ENCODE assay signal across 22 cellular contexts in the genomic region with DNA sequence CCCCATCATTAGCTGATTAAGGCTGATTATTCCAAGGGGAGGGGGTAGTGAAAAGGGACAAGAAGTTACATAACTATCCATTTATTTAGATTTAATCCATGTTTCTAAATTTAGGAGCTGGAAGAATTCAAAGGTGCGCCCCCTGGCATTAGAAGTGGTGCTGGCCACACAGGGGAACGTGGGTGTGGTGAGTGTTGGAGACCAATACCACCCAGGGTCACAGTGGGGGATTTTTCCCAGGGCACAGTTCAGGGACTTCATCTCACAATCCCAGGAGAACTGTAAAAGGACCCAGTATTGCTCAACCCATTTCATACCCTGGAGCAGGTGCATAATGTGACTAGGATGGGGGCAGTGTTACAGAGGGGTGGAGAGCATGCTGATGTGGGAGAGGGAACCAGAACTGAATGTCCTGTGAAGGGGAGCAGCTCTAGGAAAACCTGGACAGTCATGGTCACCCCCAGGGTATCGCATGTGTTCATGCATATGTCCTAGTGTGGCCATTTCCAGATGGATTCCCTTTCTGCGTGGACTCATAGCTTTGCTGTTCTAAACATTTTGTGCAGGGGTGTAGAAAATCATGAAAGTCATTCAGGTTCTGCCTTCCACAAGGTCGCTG.
DNase-seq lines count a peak whose midpoint lies in the region; ATAC-seq, FAIRE-seq and TF ChIP-seq lines count a peak whose summit lies in the region.
"Had no signal": no experiment of that assay in that cellular context is flagged by ENCODE, and none has a peak within 500 bp of the region (broad histone marks: within the 10 kb centered on the region; RNA-seq: fewer than 3 reads in every experiment).

No MANE protein-coding gene starts in this region.

- H3K36me3 ChIP-seq in BLaER1 (no peaks in the 10 kb centered on the region), HUES48 (ENCODE audit: control insufficient read depth, insufficient read depth, low read length) (no peaks in the 10 kb centered on the region), K562 (ENCODE audit: control insufficient read depth, insufficient read depth, low read length) (no peaks in the 10 kb centered on the region)
- H3K36me3 ChIP-seq in CD8-positive, alpha-beta T cell (ENCODE audit: insufficient read depth, low read length), result no peaks in the 10 kb centered on the region
- H3K36me3 ChIP-seq: vagina had no signal

- H3K9me3 ChIP-seq in BLaER1 (peaks cover 6% of the 10 kb centered on the region), HUES48 (ENCODE audit: control insufficient read depth, insufficient read depth, low read length) (no peaks in the 10 kb centered on the region), K562 (replicated peaks; ENCODE audit: control insufficient read depth, insufficient read depth, low read depth, low read length) (no peaks in the 10 kb centered on the region)
- H3K9me3 ChIP-seq in CD8-positive, alpha-beta T cell (ENCODE audit: low read length), result no peaks in the 10 kb centered on the region
- H3K9me3 ChIP-seq: vagina had no signal

- H3K9ac ChIP-seq in BLaER1 (no peak overlapping the region), HUES48 (ENCODE audit: low read depth, low read length) (no peak overlapping the region), K562 (ENCODE audit: insufficient read depth in 1 of 2, low read depth in 2 of 2, low read length in 2 of 2) (no peak overlapping the region; a peak in 1 of 4 replicates)
- H3K9ac ChIP-seq: GM23248 had no signal

- H3K27me3 ChIP-seq in BLaER1, result no peaks in the 10 kb centered on the region
- no peaks in the 10 kb centered on the region for H3K27me3 ChIP-seq in HUES48 (ENCODE audit: control insufficient read depth, insufficient read depth, low read length)
- H3K27me3 ChIP-seq in K562 (ENCODE audit: control insufficient read depth in 2 of 2, insufficient read depth in 2 of 2, low read length in 2 of 2), result no peaks in the 10 kb centered on the region
- H3K27me3 ChIP-seq in CD8-positive, alpha-beta T cell (ENCODE audit: insufficient read depth, low read length), result no peaks in the 10 kb centered on the region
- H3K27me3 ChIP-seq: dorsolateral prefrontal cortex, vagina had no signal

- H3K27ac ChIP-seq in BLaER1, result no peak overlapping the region
- H3K27ac ChIP-seq in HUES48 (ENCODE audit: low read depth, low read length), result peak overlapping the region; percentile 50
- no peak overlapping the region for H3K27ac ChIP-seq in K562 (ENCODE audit: extremely low read depth, low read depth, low read length)
- no peak overlapping the region for H3K27ac ChIP-seq in CD8-positive, alpha-beta T cell (ENCODE audit: low read depth, low read length)
- H3K27ac ChIP-seq: GM23248, vagina had no signal

- WGBS in K562 (ENCODE audit: insufficient coverage, low coverage, missing lambda C conversion rate), result 39% methylated on average over 5 of the region's 5 CpGs

- FAIRE-seq in K562 (lab: Jason Lieb, UNC), result no peak
- no peak for FAIRE-seq in HTR-8/SVneo (lab: Jason Lieb, UNC)

- peaks cover 32% of the 10 kb centered on the region for H3K4me1 ChIP-seq in BLaER1
- H3K4me1 ChIP-seq in HUES48 (ENCODE audit: control insufficient read depth, insufficient read depth, low read length), result peaks cover 41% of the 10 kb centered on the region
- H3K4me1 ChIP-seq in K562 (replicated peaks in 1 of 2; ENCODE audit: control insufficient read depth in 2 of 2, insufficient read depth in 2 of 2, low read length in 2 of 2), result peaks cover 6 to 23% of the 10 kb centered on the region in 2 experiments; a peak in 3 of 5 replicates
- H3K4me1 ChIP-seq in CD8-positive, alpha-beta T cell (ENCODE audit: insufficient read depth, low read length), result no peaks in the 10 kb centered on the region

- in situ Hi-C loops in K562 (cut with MboI), result no loop called here

- ATAC-seq in K562 (no peak), GM21723 (IDR thresholded peaks at IDR 0.05; ENCODE audit: unreplicated experiment) (no peak), GM21360 (IDR thresholded peaks at IDR 0.05; ENCODE audit: unreplicated experiment) (no peak)
- ATAC-seq in CD8-positive, alpha-beta T cell, result no peak
- ATAC-seq: activated T-helper 17 cell treated with anti-CD3 and anti-CD28 coated beads, Interleukin-2, amount 50 U/mL, for 72 hours; naive thymus-derived CD8-positive, alpha-beta T cell; stimulated activated naive CD8-positive, alpha-beta T cell treated with anti-CD3 and anti-CD28 coated beads, Interleukin-15, Interleukin-2, amounts not matched to agents 100 U/mL and 50 U/mL, for 24 hours had no signal

- no peak for TF ChIP-seq CTCF in K562 (IDR thresholded peaks at IDR 0.05 in 2 of 3, conservative IDR thresholded peaks at IDR 0.05 in 1 of 3; ENCODE audit: insufficient read depth in 2 of 3, low read depth in 1 of 3, low read length in 3 of 3)
- no peak for TF ChIP-seq CTCF in CD8-positive, alpha-beta T cell (IDR thresholded peaks at IDR 0.05)

- CTCF ChIA-PET in K562 (lab: Yijun Ruan, JAX; ENCODE audit: low intra/inter-chr PET ratio), result no interaction called here
- CTCF ChIA-PET in CD8-positive, alpha-beta T cell (lab: Charles Lee), result interaction anchor here (0.6 to 1.4 kb wide), 3 partner anchors 10 to 179 kb away, joined by 3 read pairs; no protein-coding TSS in a partner anchor

- no peaks in the 10 kb centered on the region for H3K36me3 Mint-ChIP-seq in CD8-positive, alpha-beta T cell
- H3K36me3 Mint-ChIP-seq: activated naive CD4-positive, alpha-beta T cell treated with anti-CD3 and anti-CD28 coated beads, Interleukin-2, amount 50 U/mL, for 24 hours; CD14-positive monocyte; naive thymus-derived CD8-positive, alpha-beta T cell had no signal

- H3K9me3 Mint-ChIP-seq in CD8-positive, alpha-beta T cell, result no peaks in the 10 kb centered on the region
- H3K9me3 Mint-ChIP-seq: activated naive CD4-positive, alpha-beta T cell treated with anti-CD3 and anti-CD28 coated beads, Interleukin-2, amount 50 U/mL, for 24 hours; activated T-helper 17 cell treated with anti-CD3 and anti-CD28 coated beads, Interleukin-2, amount 50 U/mL, for 72 hours; naive thymus-derived CD8-positive, alpha-beta T cell had no signal

- TF ChIP-seq POLR2A in K562 (conservative IDR thresholded peaks at IDR 0.05), result no peak

- no peaks in the 10 kb centered on the region for H3K27me3 Mint-ChIP-seq in CD8-positive, alpha-beta T cell (ENCODE audit: low read depth)

- DNase-seq in K562 (ENCODE audit: extremely low read depth in 1 of 4, low spot score in 3 of 4) (no peak), myocyte (ENCODE audit: low read depth) (peak; percentile 42), HTR-8/SVneo (ENCODE audit: insufficient read length, low spot score) (no peak)
- DNase-seq in CD8-positive, alpha-beta T cell, result no peak
- DNase-seq: activated CD4-positive, alpha-beta T cell treated with anti-CD3 and anti-CD28 coated beads, Interleukin-2, amount 50 U/mL, for 4 hours; central memory CD4-positive, alpha-beta T cell; dorsolateral prefrontal cortex; KG1; MM.1S; NCI-H526 treated with DMSO at 0.1 percent for 48 hours; stimulated activated naive CD8-positive, alpha-beta T cell treated with anti-CD3 and anti-CD28 coated beads, Interleukin-15, Interleukin-2, amounts not matched to agents 100 U/mL and 50 U/mL, for 24 hours; T-helper 9 cell had no signal

- no peaks in the 10 kb centered on the region for H3K4me1 Mint-ChIP-seq in CD8-positive, alpha-beta T cell (ENCODE audit: low read depth)
- H3K4me1 Mint-ChIP-seq: activated naive CD4-positive, alpha-beta T cell treated with anti-CD3 and anti-CD28 coated beads, Interleukin-2, amount 50 U/mL, for 24 hours; activated T-helper 17 cell treated with anti-CD3 and anti-CD28 coated beads, Interleukin-2, amount 50 U/mL, for 72 hours had no signal

- H3K4me2 ChIP-seq in BLaER1 (peak overlapping the region; percentile 81; the same call in 1 of the 2 replicates), K562 (ENCODE audit: insufficient read depth, low read length) (no peak overlapping the region)

- intact Hi-C loops in K562 (cut with micrococcal nuclease), result no loop called here
- intact Hi-C loops in CD8-positive, alpha-beta T cell (cut with DNase I, micrococcal nuclease), result no loop called here

- no peak overlapping the region for H3K27ac Mint-ChIP-seq in CD8-positive, alpha-beta T cell
- H3K27ac Mint-ChIP-seq: activated naive CD4-positive, alpha-beta T cell treated with anti-CD3 and anti-CD28 coated beads, Interleukin-2, amount 50 U/mL, for 24 hours; activated T-helper 17 cell treated with anti-CD3 and anti-CD28 coated beads, Interleukin-2, amount 50 U/mL, for 72 hours; CD14-positive monocyte; naive thymus-derived CD8-positive, alpha-beta T cell had no signal

- no peak for TF ChIP-seq RAD21 in K562 (CRISPR knock-in tag; conservative IDR thresholded peaks at IDR 0.05 in 1 of 2, IDR thresholded peaks at IDR 0.05 in 1 of 2)

- POLR2A ChIA-PET in K562 (lab: Yijun Ruan, JAX), result interaction anchor here (0.6 to 1.5 kb wide), 5 partner anchors 9 to 49 kb away, joined by 3 to 5 read pairs (median 3); no protein-coding TSS in a partner anchor
- POLR2A ChIA-PET in CD8-positive, alpha-beta T cell (lab: Charles Lee), result no interaction called here

- no peak overlapping the region for H3K4me3 Mint-ChIP-seq in CD8-positive, alpha-beta T cell
- H3K4me3 Mint-ChIP-seq: activated naive CD4-positive, alpha-beta T cell treated with anti-CD3 and anti-CD28 coated beads, Interleukin-2, amount 50 U/mL, for 24 hours; activated T-helper 17 cell treated with anti-CD3 and anti-CD28 coated beads, Interleukin-2, amount 50 U/mL, for 72 hours; CD14-positive monocyte; naive thymus-derived CD8-positive, alpha-beta T cell had no signal

- H3K4me3 ChIP-seq in BLaER1 (no peak overlapping the region), HUES48 (ENCODE audit: low read depth, low read length) (no peak overlapping the region), K562 (no peak overlapping the region)
- no peak overlapping the region for H3K4me3 ChIP-seq in CD8-positive, alpha-beta T cell (ENCODE audit: low read depth, low read length)
- H3K4me3 ChIP-seq: dorsolateral prefrontal cortex, GM23248, vagina had no signal

- no peak for TF ChIP-seq EP300 in K562 (IDR thresholded peaks at IDR 0.05; ENCODE audit: low read length)

- no peaks in the 10 kb centered on the region for H3K9me1 ChIP-seq in K562 (ENCODE audit: control insufficient read depth, insufficient read depth, low read length)

- no peaks in the 10 kb centered on the region for H3K79me2 ChIP-seq in K562 (ENCODE audit: control insufficient read depth, insufficient read depth, low read length)

- H4K20me1 ChIP-seq in BLaER1, result no peaks in the 10 kb centered on the region
- H4K20me1 ChIP-seq in K562 (replicated peaks; ENCODE audit: control insufficient read depth, insufficient read depth, low read length), result no peaks in the 10 kb centered on the region

- no peak overlapping the region for H2AFZ ChIP-seq in K562 (ENCODE audit: low read depth, low read length)
- H2AFZ ChIP-seq: GM23248 had no signal

- BruUV-seq in K562 (replicated peaks; lab: Mats Ljungman, UMichigan), result no TSS peak

TF ChIP-seq in K562, 482 proteins besides CTCF, POLR2A, EP300 and RAD21:
- TF ChIP-seq THRAP3 (IDR thresholded peaks at IDR 0.05; ENCODE audit: borderline replicate concordance) (no peak), NR2C2 (CRISPR knock-in tag; IDR thresholded peaks at IDR 0.05) (no peak), NR2C2 (tag; IDR thresholded peaks at IDR 0.05) (0 out of 2 replicates have a peak, but pooled peaks have one; percentile 1), ZNF282 (CRISPR knock-in tag; IDR thresholded peaks at IDR 0.05) (no peak), SMARCB1 (IDR thresholded peaks at IDR 0.05; ENCODE audit: insufficient read length, low read depth) (no peak)
